ENCODE assay signal across 10 cellular contexts in the genomic region with DNA sequence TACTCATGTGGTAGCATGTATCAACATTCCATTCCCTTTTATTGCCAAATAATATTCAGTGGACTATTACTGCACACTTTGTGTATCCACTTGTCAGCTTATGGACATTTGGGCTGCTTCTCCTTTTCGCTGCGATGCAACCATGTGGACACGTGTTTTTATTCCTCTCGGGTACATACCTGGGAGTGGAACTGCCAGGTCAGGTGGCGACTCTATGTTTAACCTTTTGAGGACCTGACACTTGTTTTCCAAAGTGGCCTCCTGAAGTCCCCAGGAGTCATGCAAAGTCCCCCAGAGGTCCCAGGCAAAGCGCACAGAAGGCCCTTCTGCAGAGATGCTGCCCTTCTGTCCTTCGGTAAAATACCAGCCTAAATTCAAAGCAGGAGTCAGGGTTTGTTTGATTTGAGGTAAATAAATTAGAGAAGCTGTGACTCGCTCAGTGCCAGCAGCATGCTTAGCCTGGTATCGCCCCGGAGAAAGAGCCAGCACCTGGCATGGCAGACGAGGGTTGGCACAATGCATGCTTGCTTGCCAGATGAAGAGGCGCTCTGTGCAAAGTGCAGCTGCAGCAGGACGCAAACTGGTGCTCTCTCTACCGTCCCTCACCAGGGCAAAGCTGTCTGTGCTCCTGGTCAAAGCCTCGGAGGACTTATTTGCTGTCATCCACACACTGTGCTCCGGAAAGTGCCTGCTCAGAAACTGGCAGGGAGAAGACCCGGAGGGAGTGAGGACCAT. TPM values are rescaled to one million over a fixed set of nuclear protein-coding genes. Genes with fewer than 3 reads are reported as not detected.
DNase-seq lines count a peak whose midpoint lies in the region; ATAC-seq and TF ChIP-seq lines count a peak whose summit lies in the region.
"Had no signal": no experiment of that assay in that cellular context is flagged by ENCODE, and none has a peak within 500 bp of the region (broad histone marks: within the 10 kb centered on the region; RNA-seq: fewer than 3 reads in every experiment).

No MANE protein-coding gene starts in this region.

- H3K27ac Mint-ChIP-seq in CD4-positive, alpha-beta memory T cell = peak overlapping the region in 4 of 7 donors; percentile 58 to 85 (median 69)
- H3K27ac Mint-ChIP-seq in naive thymus-derived CD8-positive, alpha-beta T cell = peak overlapping the region in 7 of 10 donors; percentile 31 to 86 (median 73)
- H3K27ac Mint-ChIP-seq: activated B cell treated with CpG ODN at 0.5 μM for 24 hours had no signal

- H3K9me3 Mint-ChIP-seq in CD4-positive, alpha-beta memory T cell = no peaks in the 10 kb centered on the region
- H3K9me3 Mint-ChIP-seq in naive thymus-derived CD8-positive, alpha-beta T cell = no peaks in the 10 kb centered on the region
- H3K9me3 Mint-ChIP-seq: activated B cell treated with CpG ODN at 0.5 μM for 24 hours had no signal

- peaks cover 27% of the 10 kb centered on the region for H3K4me1 ChIP-seq in CD4-positive, alpha-beta memory T cell (ENCODE audit: insufficient read depth, low read length)
- H3K4me1 ChIP-seq in esophagus squamous epithelium = peaks cover 3 to 75% (median 25%) of the 10 kb centered on the region in 3 donors

- H3K36me3 Mint-ChIP-seq in CD4-positive, alpha-beta memory T cell = peaks cover 4 to 6% of the 10 kb centered on the region in 2 donors
- H3K36me3 Mint-ChIP-seq in naive thymus-derived CD8-positive, alpha-beta T cell = peaks cover 0 to 6% (median 0%) of the 10 kb centered on the region in 3 donors

- H3K4me3 Mint-ChIP-seq in CD4-positive, alpha-beta memory T cell = no peak overlapping the region
- H3K4me3 Mint-ChIP-seq in naive thymus-derived CD8-positive, alpha-beta T cell = no peak overlapping the region
- H3K4me3 Mint-ChIP-seq: activated B cell treated with CpG ODN at 0.5 μM for 24 hours had no signal

- CTCF ChIA-PET in CD4-positive, alpha-beta memory T cell (lab: Charles Lee; ENCODE audit: partially characterized antibody) = no interaction called here

- in situ Hi-C loops in brain microvascular endothelial cell (cut with HindIII; ENCODE audit: low pct_ligation_motif_present, low sequenced_read_pairs) = no loop called here

- POLR2A ChIA-PET in CD4-positive, alpha-beta memory T cell (lab: Charles Lee; ENCODE audit: partially characterized antibody) = no interaction called here
- POLR2A ChIA-PET in naive thymus-derived CD8-positive, alpha-beta T cell (lab: Charles Lee) = no interaction called here

- H3K9me3 ChIP-seq in CD4-positive, alpha-beta memory T cell (ENCODE audit: control insufficient read depth in 1 of 2, low read length in 2 of 2) = no peaks in the 10 kb centered on the region
- no peaks in the 10 kb centered on the region for H3K9me3 ChIP-seq in esophagus squamous epithelium

- DNase-seq in CD4-positive, alpha-beta memory T cell = no peak
- DNase-seq in NCI-H510A (lab: John Stamatoyannopoulos, UW) (peak; percentile 33), epithelial cell of prostate (ENCODE audit: low read depth, low spot score) (no peak), esophagus squamous epithelium (lab: John Stamatoyannopoulos, UW) (no peak), brain microvascular endothelial cell (no peak), SW480 (ENCODE audit: low spot score) (no peak)
- no peak for DNase-seq in naive thymus-derived CD8-positive, alpha-beta T cell
- DNase-seq: activated B cell treated with CpG ODN at 0.5 μM for 24 hours, HCEC 1CT had no signal

- intact Hi-C loops in CD4-positive, alpha-beta memory T cell (cut with micrococcal nuclease) = loop anchor here (5.0 kb wide), 1 partner anchor 37 kb away; the partner anchor contains the start of gene HIPK2
- intact Hi-C loops in esophagus squamous epithelium (cut with DNase I) = no loop called here

- H3K27ac ChIP-seq in CD4-positive, alpha-beta memory T cell (ENCODE audit: low read depth, low read length) = no peak overlapping the region
- H3K27ac ChIP-seq in epithelial cell of prostate (peak overlapping the region; percentile 62), esophagus squamous epithelium (peak overlapping the region in 1 of 4 donors; percentile 35), brain microvascular endothelial cell (no peak overlapping the region)

- WGBS in esophagus squamous epithelium, 2 donors = 51 to 56% methylated on average over 12 to 13 of the region's 17 CpGs

- H3K4me3 ChIP-seq in CD4-positive, alpha-beta memory T cell (ENCODE audit: low read length in 2 of 2) = no peak overlapping the region
- H3K4me3 ChIP-seq in esophagus squamous epithelium (no peak overlapping the region), brain microvascular endothelial cell (ENCODE audit: low read depth, low read length) (no peak overlapping the region)

- no peak for ATAC-seq in naive thymus-derived CD8-positive, alpha-beta T cell
- ATAC-seq in HG03280 (IDR thresholded peaks at IDR 0.05; ENCODE audit: unreplicated experiment) = no peak

- H3K36me3 ChIP-seq in CD4-positive, alpha-beta memory T cell (ENCODE audit: insufficient read depth, low read length) = no peaks in the 10 kb centered on the region
- H3K36me3 ChIP-seq in esophagus squamous epithelium = peaks cover 0 to 18% (median 0%) of the 10 kb centered on the region in 3 donors
- peaks cover 2% of the 10 kb centered on the region for H3K36me3 ChIP-seq in brain microvascular endothelial cell (replicated peaks)

- TF ChIP-seq CTCF in esophagus squamous epithelium (IDR thresholded peaks at IDR 0.05) (no peak), brain microvascular endothelial cell (IDR thresholded peaks at IDR 0.05; ENCODE audit: low read depth, low read length, missing control alignments) (no peak)

- H3K27me3 ChIP-seq in CD4-positive, alpha-beta memory T cell (ENCODE audit: insufficient read depth, low read length) = no peaks in the 10 kb centered on the region
- H3K27me3 ChIP-seq in esophagus squamous epithelium = no peaks in the 10 kb centered on the region
- H3K27me3 ChIP-seq in brain microvascular endothelial cell (replicated peaks) = no peaks in the 10 kb centered on the region

- no peaks in the 10 kb centered on the region for H3K27me3 Mint-ChIP-seq in CD4-positive, alpha-beta memory T cell
- peaks cover 0 to 1% (median 0%) of the 10 kb centered on the region in 5 donors for H3K27me3 Mint-ChIP-seq in naive thymus-derived CD8-positive, alpha-beta T cell
- H3K27me3 Mint-ChIP-seq: activated B cell treated with CpG ODN at 0.5 μM for 24 hours had no signal

- H3K4me1 Mint-ChIP-seq in CD4-positive, alpha-beta memory T cell = peaks cover 40 to 78% (median 60%) of the 10 kb centered on the region in 4 donors
- peaks cover 52 to 78% (median 65%) of the 10 kb centered on the region in 4 donors for H3K4me1 Mint-ChIP-seq in naive thymus-derived CD8-positive, alpha-beta T cell

- TF ChIP-seq POLR2A in esophagus squamous epithelium (IDR thresholded peaks at IDR 0.05) = no peak

RNA-seq across cellular contexts. Expression of gene HIPK2, which starts 37.8 kb away (rescaled TPM):
- 10 to 100 TPM; 31.2 to 34.1 TPM for total RNA-seq in CD4-positive, alpha-beta memory T cell
- 1 to 10 TPM in 1 of 2 donors, under 1 TPM in 1; 0.87 to 4.4 TPM for polyA plus RNA-seq in CD4-positive, alpha-beta memory T cell
- 10 to 100 TPM; 28.7 to 32.9 TPM for total RNA-seq in naive thymus-derived CD8-positive, alpha-beta T cell
- 1 to 10 TPM; 2.1 to 4.3 (median 3.1) TPM for polyA plus RNA-seq in naive thymus-derived CD8-positive, alpha-beta T cell
- 10 to 100 TPM; 17.8 to 37.9 (median 29.3) TPM for total RNA-seq in esophagus squamous epithelium
